ENCODE assay signal across 16 cellular contexts in the genomic region with DNA sequence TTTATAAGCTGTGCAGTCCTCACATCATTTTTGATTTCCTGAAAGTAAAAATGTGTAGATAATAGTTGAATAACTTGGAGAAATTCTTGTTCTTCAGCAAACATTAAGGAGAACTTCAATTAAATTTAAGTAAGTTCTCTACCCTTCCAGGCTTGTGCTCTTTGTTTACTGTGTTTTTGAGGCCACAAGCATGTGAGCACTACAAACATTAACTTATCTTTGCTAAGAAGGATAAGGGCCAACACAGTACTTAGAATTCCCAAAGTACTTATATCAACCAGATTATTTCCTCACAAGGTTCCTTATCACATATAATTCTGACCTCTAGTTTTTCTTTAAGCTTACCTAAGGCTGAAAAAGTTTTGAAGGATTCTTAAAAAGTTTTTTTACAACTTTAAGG. TPM values are rescaled to one million over a fixed set of nuclear protein-coding genes. Genes with fewer than 3 reads are reported as not detected.
DNase-seq lines count a peak whose midpoint lies in the region; ATAC-seq and TF ChIP-seq lines count a peak whose summit lies in the region.
"Had no signal": no experiment of that assay in that cellular context is flagged by ENCODE, and none has a peak within 500 bp of the region (broad histone marks: within the 10 kb centered on the region; RNA-seq: fewer than 3 reads in every experiment).

No MANE protein-coding gene starts in this region.

- H3K4me3 Mint-ChIP-seq in endodermal cell = no peak overlapping the region
- H3K4me3 Mint-ChIP-seq: B cell; CD8-positive, alpha-beta T cell; H9 had no signal

- ATAC-seq in left ventricle myocardium superior = peak; percentile 41
- ATAC-seq in lower lobe of right lung = peak; percentile 59 to 96
- peak; percentile 81 for ATAC-seq in upper lobe of right lung
- ATAC-seq in mucosa of descending colon = no peak
- ATAC-seq: CD8-positive, alpha-beta T cell; GM12878 had no signal

- peaks cover 14% of the 10 kb centered on the region for H3K4me1 Mint-ChIP-seq in endodermal cell
- H3K4me1 Mint-ChIP-seq: B cell, H9 had no signal

- DNase-seq in left ventricle myocardium superior = no peak
- DNase-seq in cardiac septum (ENCODE audit: low spot score) = no peak
- no peak for DNase-seq in endodermal cell
- DNase-seq in lower lobe of right lung = no peak
- no peak for DNase-seq in upper lobe of right lung
- DNase-seq in mucosa of descending colon = no peak
- DNase-seq in DMS53 (lab: John Stamatoyannopoulos, UW) = no peak
- DNase-seq: Calu3; CD8-positive, alpha-beta T cell; DND-41; EL; H9; IMR-90 had no signal

- H3K27ac ChIP-seq in endodermal cell (ENCODE audit: low read depth, low read length) (no peak overlapping the region), lower lobe of right lung (no peak overlapping the region), upper lobe of right lung (no peak overlapping the region)
- H3K27ac ChIP-seq: BLaER1 treated with 17β-estradiol and CSF1 and Interleukin-3, amounts not matched to agents 10 nM and 100 nM had no signal

- H3K27ac Mint-ChIP-seq in endodermal cell = no peak overlapping the region
- H3K27ac Mint-ChIP-seq: B cell; CD8-positive, alpha-beta T cell; H9 had no signal

- H3K9me3 ChIP-seq in endodermal cell (ENCODE audit: control insufficient read depth, low read length) (peaks cover 5% of the 10 kb centered on the region), lower lobe of right lung (no peaks in the 10 kb centered on the region), upper lobe of right lung (no peaks in the 10 kb centered on the region), mucosa of descending colon (no peaks in the 10 kb centered on the region)
- H3K9me3 ChIP-seq: BLaER1 treated with 17β-estradiol and CSF1 and Interleukin-3, amounts not matched to agents 10 nM and 100 nM had no signal

- H3K36me3 Mint-ChIP-seq in endodermal cell (ENCODE audit: low read depth) = peaks cover 1% of the 10 kb centered on the region
- H3K36me3 Mint-ChIP-seq: CD8-positive, alpha-beta T cell had no signal

- intact Hi-C loops in left ventricle myocardium superior (cut with micrococcal nuclease) (no loop called here), cardiac septum (cut with DNase I) (no loop called here), lower lobe of right lung (cut with DNase I) (no loop called here), upper lobe of right lung (cut with DNase I) (no loop called here), mucosa of descending colon (cut with DNase I, micrococcal nuclease) (no loop called here)

- TF ChIP-seq CTCF in endodermal cell (conservative IDR thresholded peaks at IDR 0.05) = no peak
- TF ChIP-seq CTCF in lower lobe of right lung (IDR thresholded peaks at IDR 0.05) = no peak
- no peak for TF ChIP-seq CTCF in upper lobe of right lung (IDR thresholded peaks at IDR 0.05)
- no peak for TF ChIP-seq CTCF in mucosa of descending colon (IDR thresholded peaks at IDR 0.05)

- H3K27me3 Mint-ChIP-seq in endodermal cell (ENCODE audit: insufficient read depth) = peaks cover 18% of the 10 kb centered on the region

- peak overlapping the region; percentile 19 for H3K4me3 ChIP-seq in endodermal cell (ENCODE audit: low read length)
- H3K4me3 ChIP-seq in lower lobe of right lung = no peak overlapping the region
- H3K4me3 ChIP-seq in upper lobe of right lung = no peak overlapping the region
- no peak overlapping the region for H3K4me3 ChIP-seq in mucosa of descending colon
- H3K4me3 ChIP-seq: BLaER1 treated with 17β-estradiol and CSF1 and Interleukin-3, amounts not matched to agents 10 nM and 100 nM; GM12878 had no signal

- H3K27me3 ChIP-seq in endodermal cell (ENCODE audit: control insufficient read depth, insufficient read depth, low read length, poor library complexity, severe bottlenecking) (no peaks in the 10 kb centered on the region), lower lobe of right lung (ENCODE audit: low read depth) (no peaks in the 10 kb centered on the region), upper lobe of right lung (no peaks in the 10 kb centered on the region)
- H3K27me3 ChIP-seq: BLaER1 treated with 17β-estradiol and CSF1 and Interleukin-3, amounts not matched to agents 10 nM and 100 nM had no signal

- H3K4me1 ChIP-seq in endodermal cell (ENCODE audit: control insufficient read depth, insufficient read depth, low read length) (no peaks in the 10 kb centered on the region), lower lobe of right lung (no peaks in the 10 kb centered on the region), upper lobe of right lung (no peaks in the 10 kb centered on the region), mucosa of descending colon (ENCODE audit: low read depth) (no peaks in the 10 kb centered on the region)
- H3K4me1 ChIP-seq: BLaER1 treated with 17β-estradiol and CSF1 and Interleukin-3, amounts not matched to agents 10 nM and 100 nM had no signal

- H3K9me3 Mint-ChIP-seq in endodermal cell = peaks cover 12% of the 10 kb centered on the region
- H3K9me3 Mint-ChIP-seq: H9 had no signal

- no peak overlapping the region for H3K9ac ChIP-seq in endodermal cell (ENCODE audit: extremely low read depth, low read length, poor library complexity, severe bottlenecking)
- H3K9ac ChIP-seq: BLaER1 treated with 17β-estradiol and CSF1 and Interleukin-3, amounts not matched to agents 10 nM and 100 nM had no signal

- H3K36me3 ChIP-seq in endodermal cell (ENCODE audit: control insufficient read depth, insufficient read depth, low read length) = no peaks in the 10 kb centered on the region
- no peaks in the 10 kb centered on the region for H3K36me3 ChIP-seq in lower lobe of right lung
- no peaks in the 10 kb centered on the region for H3K36me3 ChIP-seq in upper lobe of right lung
- no peaks in the 10 kb centered on the region for H3K36me3 ChIP-seq in mucosa of descending colon (ENCODE audit: low read depth)
- H3K36me3 ChIP-seq: BLaER1 treated with 17β-estradiol and CSF1 and Interleukin-3, amounts not matched to agents 10 nM and 100 nM had no signal

RNA-seq across cellular contexts. Expression of a gene that starts 24.7 kb away (rescaled TPM):
- 15.9 TPM for total RNA-seq in left ventricle myocardium superior
- total RNA-seq in cardiac septum = 24.8 TPM
- total RNA-seq in endodermal cell = 10 to 100 TPM; 35.5 to 37.1 TPM
- 21.7 TPM for polyA plus RNA-seq in endodermal cell (2013, experiment 1 of 2)
- polyA plus RNA-seq in endodermal cell (2013, experiment 2 of 2) = 20.2 TPM
- total RNA-seq in lower lobe of right lung = 11.8 TPM
- total RNA-seq in upper lobe of right lung = 12.8 TPM
- 10 to 100 TPM; 14.2 to 16.9 (median 15.5) TPM for total RNA-seq in mucosa of descending colon
